In the genomic region with DNA sequence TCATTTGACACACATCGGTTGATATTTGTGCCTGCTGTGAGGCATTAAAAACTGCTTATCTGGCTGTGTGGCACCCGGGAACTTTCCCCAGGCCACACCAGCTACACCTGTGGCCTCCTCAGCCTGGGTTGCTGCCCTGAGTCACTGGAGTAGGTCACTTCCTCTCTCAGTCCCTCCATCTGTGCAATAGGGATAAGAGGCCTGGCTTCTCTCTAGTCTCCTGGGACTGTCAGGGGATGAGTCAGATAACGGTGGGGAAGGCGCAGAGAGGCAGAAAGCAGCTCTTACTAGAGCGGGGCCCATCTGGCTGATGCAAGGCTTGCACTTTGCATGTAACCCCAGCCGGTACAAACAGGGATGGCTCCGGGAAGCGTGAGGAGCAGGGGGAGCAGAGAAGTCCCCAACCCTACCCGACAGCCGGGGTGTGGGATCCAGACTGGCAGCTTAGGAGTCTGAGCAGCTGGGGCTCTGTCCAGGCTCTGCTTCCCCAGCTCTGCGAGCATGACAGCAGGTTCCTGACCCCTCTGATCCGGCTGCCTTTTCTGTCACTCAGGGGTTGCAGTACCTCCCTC, we compare ENCODE assay signal across 8 cellular contexts. TPM values are rescaled to one million over a fixed set of nuclear protein-coding genes. Genes with fewer than 3 reads are reported as not detected.
DNase-seq lines count a peak whose midpoint lies in the region; ATAC-seq and TF ChIP-seq lines count a peak whose summit lies in the region.

No MANE protein-coding gene starts in this region.

- H3K27ac Mint-ChIP-seq in WTC11, result peak overlapping the region; percentile 96
- peak overlapping the region; percentile 96 for H3K27ac Mint-ChIP-seq in stimulated activated memory B cell treated with anti-CD40 and anti-IgM and Interleukin-4, amounts not matched to agents 10 μg/mL and 1 μg/mL and 100 μg/mL, for 72 hours

- H3K4me3 Mint-ChIP-seq in WTC11, result peak overlapping the region; percentile 27; the same call in 1 of the 2 replicates
- peak overlapping the region; percentile 70 for H3K4me3 Mint-ChIP-seq in stimulated activated memory B cell treated with anti-CD40 and anti-IgM and Interleukin-4, amounts not matched to agents 10 μg/mL and 1 μg/mL and 100 μg/mL, for 72 hours

- ATAC-seq in GM19023 (IDR thresholded peaks at IDR 0.05; ENCODE audit: unreplicated experiment), result peak; percentile 61
- peak; percentile 52 for ATAC-seq in HG03097 (IDR thresholded peaks at IDR 0.05; ENCODE audit: low FRiP score, unreplicated experiment)
- ATAC-seq in WTC11, result peak; percentile 48
- peak; percentile 46 to 51 for ATAC-seq in lower lobe of right lung
- ATAC-seq in stimulated activated memory B cell treated with anti-CD40 and anti-IgM and Interleukin-4, amounts not matched to agents 10 μg/mL and 1 μg/mL and 100 μg/mL, for 72 hours, result peak; percentile 89

- CTCF ChIA-PET in WTC11 (lab: Charles Lee), result interaction anchor here (0.6 to 4.1 kb wide), 12 partner anchors 9 to 272 kb away, joined by 3 to 21 read pairs (median 6); a partner anchor contains a TSS

- POLR2A ChIA-PET in WTC11 (lab: Charles Lee), result interaction anchor here (0.5 to 6.0 kb wide), 17 partner anchors 9 to 925 kb away, joined by 3 to 161 read pairs (median 6); a partner anchor contains a TSS

- peaks cover 51% of the 10 kb centered on the region for H3K4me1 Mint-ChIP-seq in WTC11
- peaks cover 84% of the 10 kb centered on the region for H3K4me1 Mint-ChIP-seq in stimulated activated memory B cell treated with anti-CD40 and anti-IgM and Interleukin-4, amounts not matched to agents 10 μg/mL and 1 μg/mL and 100 μg/mL, for 72 hours

- H3K9me3 ChIP-seq in BE2C (no peaks in the 10 kb centered on the region), lower lobe of right lung (no peaks in the 10 kb centered on the region)

- DNase-seq in BE2C (peak; percentile 94), NCI-H2227 treated with DMSO at 0.1 percent for 48 hours (lab: John Stamatoyannopoulos, UW) (peak; percentile 19), WTC11 (ENCODE audit: low spot score) (peak; percentile 89), coronary artery (ENCODE audit: low spot score) (peak; percentile 91), lower lobe of right lung (peak; percentile 74)

- H3K4me3 ChIP-seq in BE2C (ENCODE audit: low read depth, low read length) (peak overlapping the region; percentile 44), coronary artery (peak overlapping the region; percentile 7), lower lobe of right lung (peak overlapping the region; percentile 52)

- peak overlapping the region; percentile 66 to 95 for H3K27ac ChIP-seq in coronary artery
- peak overlapping the region; percentile 89 for H3K27ac ChIP-seq in lower lobe of right lung

- no peaks in the 10 kb centered on the region for H3K9me3 Mint-ChIP-seq in WTC11
- H3K9me3 Mint-ChIP-seq in stimulated activated memory B cell treated with anti-CD40 and anti-IgM and Interleukin-4, amounts not matched to agents 10 μg/mL and 1 μg/mL and 100 μg/mL, for 72 hours, result no peaks in the 10 kb centered on the region

- no peak for TF ChIP-seq CTCF in BE2C (IDR thresholded peaks at IDR 0.05; ENCODE audit: low read depth, low read length)
- no peak for TF ChIP-seq CTCF in WTC11 (IDR thresholded peaks at IDR 0.05)
- no peak for TF ChIP-seq CTCF in coronary artery (IDR thresholded peaks at IDR 0.05)
- no peak for TF ChIP-seq CTCF in lower lobe of right lung (IDR thresholded peaks at IDR 0.05)

- intact Hi-C loops in lower lobe of right lung (cut with DNase I), result no loop called here

- H3K27me3 ChIP-seq in BE2C, result no peaks in the 10 kb centered on the region
- H3K27me3 ChIP-seq in lower lobe of right lung (ENCODE audit: low read depth), result no peaks in the 10 kb centered on the region

- H3K36me3 ChIP-seq in BE2C, result no peaks in the 10 kb centered on the region
- H3K36me3 ChIP-seq in lower lobe of right lung, result no peaks in the 10 kb centered on the region

- no peaks in the 10 kb centered on the region for H3K27me3 Mint-ChIP-seq in WTC11 (ENCODE audit: low read depth)
- no peaks in the 10 kb centered on the region for H3K27me3 Mint-ChIP-seq in stimulated activated memory B cell treated with anti-CD40 and anti-IgM and Interleukin-4, amounts not matched to agents 10 μg/mL and 1 μg/mL and 100 μg/mL, for 72 hours

- no peaks in the 10 kb centered on the region for H3K36me3 Mint-ChIP-seq in WTC11
- no peaks in the 10 kb centered on the region for H3K36me3 Mint-ChIP-seq in stimulated activated memory B cell treated with anti-CD40 and anti-IgM and Interleukin-4, amounts not matched to agents 10 μg/mL and 1 μg/mL and 100 μg/mL, for 72 hours

- H3K4me1 ChIP-seq in BE2C, result peaks cover 40% of the 10 kb centered on the region
- peaks cover 98% of the 10 kb centered on the region for H3K4me1 ChIP-seq in lower lobe of right lung

TF ChIP-seq in WTC11, 78 proteins besides CTCF, POLR2A, EP300 and RAD21 (continues in another document):
- TF ChIP-seq, protein P1, sequence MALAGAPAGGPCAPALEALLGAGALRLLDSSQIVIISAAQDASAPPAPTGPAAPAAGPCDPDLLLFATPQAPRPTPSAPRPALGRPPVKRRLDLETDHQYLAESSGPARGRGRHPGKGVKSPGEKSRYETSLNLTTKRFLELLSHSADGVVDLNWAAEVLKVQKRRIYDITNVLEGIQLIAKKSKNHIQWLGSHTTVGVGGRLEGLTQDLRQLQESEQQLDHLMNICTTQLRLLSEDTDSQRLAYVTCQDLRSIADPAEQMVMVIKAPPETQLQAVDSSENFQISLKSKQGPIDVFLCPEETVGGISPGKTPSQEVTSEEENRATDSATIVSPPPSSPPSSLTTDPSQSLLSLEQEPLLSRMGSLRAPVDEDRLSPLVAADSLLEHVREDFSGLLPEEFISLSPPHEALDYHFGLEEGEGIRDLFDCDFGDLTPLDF (CRISPR knock-in tag; IDR thresholded peaks at IDR 0.05), result no peak
- TF ChIP-seq, protein P2, sequence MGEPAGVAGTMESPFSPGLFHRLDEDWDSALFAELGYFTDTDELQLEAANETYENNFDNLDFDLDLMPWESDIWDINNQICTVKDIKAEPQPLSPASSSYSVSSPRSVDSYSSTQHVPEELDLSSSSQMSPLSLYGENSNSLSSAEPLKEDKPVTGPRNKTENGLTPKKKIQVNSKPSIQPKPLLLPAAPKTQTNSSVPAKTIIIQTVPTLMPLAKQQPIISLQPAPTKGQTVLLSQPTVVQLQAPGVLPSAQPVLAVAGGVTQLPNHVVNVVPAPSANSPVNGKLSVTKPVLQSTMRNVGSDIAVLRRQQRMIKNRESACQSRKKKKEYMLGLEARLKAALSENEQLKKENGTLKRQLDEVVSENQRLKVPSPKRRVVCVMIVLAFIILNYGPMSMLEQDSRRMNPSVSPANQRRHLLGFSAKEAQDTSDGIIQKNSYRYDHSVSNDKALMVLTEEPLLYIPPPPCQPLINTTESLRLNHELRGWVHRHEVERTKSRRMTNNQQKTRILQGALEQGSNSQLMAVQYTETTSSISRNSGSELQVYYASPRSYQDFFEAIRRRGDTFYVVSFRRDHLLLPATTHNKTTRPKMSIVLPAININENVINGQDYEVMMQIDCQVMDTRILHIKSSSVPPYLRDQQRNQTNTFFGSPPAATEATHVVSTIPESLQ (CRISPR knock-in tag; IDR thresholded peaks at IDR 0.05), result no peak
- TF ChIP-seq, protein P3, sequence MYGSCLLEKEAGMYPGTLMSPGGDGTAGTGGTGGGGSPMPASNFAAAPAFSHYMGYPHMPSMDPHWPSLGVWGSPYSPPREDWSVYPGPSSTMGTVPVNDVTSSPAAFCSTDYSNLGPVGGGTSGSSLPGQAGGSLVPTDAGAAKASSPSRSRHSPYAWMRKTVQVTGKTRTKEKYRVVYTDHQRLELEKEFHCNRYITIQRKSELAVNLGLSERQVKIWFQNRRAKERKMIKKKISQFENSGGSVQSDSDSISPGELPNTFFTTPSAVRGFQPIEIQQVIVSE (CRISPR knock-in tag; IDR thresholded peaks at IDR 0.05; ENCODE audit: borderline replicate concordance), result no peak
- TF ChIP-seq ZNF121 (CRISPR knock-in tag; IDR thresholded peaks at IDR 0.05) (no peak), NFYB (CRISPR knock-in tag; conservative IDR thresholded peaks at IDR 0.05; ENCODE audit: low read depth) (no peak), IRF2 (CRISPR knock-in tag; IDR thresholded peaks at IDR 0.05; ENCODE audit: borderline replicate concordance, low read depth) (no peak), MYBL2 (CRISPR knock-in tag; IDR thresholded peaks at IDR 0.05) (no peak)
- TF ChIP-seq, protein P4, sequence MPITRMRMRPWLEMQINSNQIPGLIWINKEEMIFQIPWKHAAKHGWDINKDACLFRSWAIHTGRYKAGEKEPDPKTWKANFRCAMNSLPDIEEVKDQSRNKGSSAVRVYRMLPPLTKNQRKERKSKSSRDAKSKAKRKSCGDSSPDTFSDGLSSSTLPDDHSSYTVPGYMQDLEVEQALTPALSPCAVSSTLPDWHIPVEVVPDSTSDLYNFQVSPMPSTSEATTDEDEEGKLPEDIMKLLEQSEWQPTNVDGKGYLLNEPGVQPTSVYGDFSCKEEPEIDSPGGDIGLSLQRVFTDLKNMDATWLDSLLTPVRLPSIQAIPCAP (CRISPR knock-in tag; IDR thresholded peaks at IDR 0.05), result no peak
- TF ChIP-seq, protein P5, sequence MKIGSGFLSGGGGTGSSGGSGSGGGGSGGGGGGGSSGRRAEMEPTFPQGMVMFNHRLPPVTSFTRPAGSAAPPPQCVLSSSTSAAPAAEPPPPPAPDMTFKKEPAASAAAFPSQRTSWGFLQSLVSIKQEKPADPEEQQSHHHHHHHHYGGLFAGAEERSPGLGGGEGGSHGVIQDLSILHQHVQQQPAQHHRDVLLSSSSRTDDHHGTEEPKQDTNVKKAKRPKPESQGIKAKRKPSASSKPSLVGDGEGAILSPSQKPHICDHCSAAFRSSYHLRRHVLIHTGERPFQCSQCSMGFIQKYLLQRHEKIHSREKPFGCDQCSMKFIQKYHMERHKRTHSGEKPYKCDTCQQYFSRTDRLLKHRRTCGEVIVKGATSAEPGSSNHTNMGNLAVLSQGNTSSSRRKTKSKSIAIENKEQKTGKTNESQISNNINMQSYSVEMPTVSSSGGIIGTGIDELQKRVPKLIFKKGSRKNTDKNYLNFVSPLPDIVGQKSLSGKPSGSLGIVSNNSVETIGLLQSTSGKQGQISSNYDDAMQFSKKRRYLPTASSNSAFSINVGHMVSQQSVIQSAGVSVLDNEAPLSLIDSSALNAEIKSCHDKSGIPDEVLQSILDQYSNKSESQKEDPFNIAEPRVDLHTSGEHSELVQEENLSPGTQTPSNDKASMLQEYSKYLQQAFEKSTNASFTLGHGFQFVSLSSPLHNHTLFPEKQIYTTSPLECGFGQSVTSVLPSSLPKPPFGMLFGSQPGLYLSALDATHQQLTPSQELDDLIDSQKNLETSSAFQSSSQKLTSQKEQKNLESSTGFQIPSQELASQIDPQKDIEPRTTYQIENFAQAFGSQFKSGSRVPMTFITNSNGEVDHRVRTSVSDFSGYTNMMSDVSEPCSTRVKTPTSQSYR (CRISPR knock-in tag; IDR thresholded peaks at IDR 0.05), result peak; percentile 76; the same call in 1 of the 2 replicates

RNA-seq across cellular contexts. Expression of a gene that starts 34.0 kb away (rescaled TPM):
- 42.2 TPM for polyA plus RNA-seq in BE2C (2012; ENCODE audit: insufficient read depth, insufficient read length, low read depth)
- total RNA-seq in WTC11 (2021), result 19.3 to 21.6 TPM (median 20.0 TPM) in 3 replicates
- total RNA-seq in lower lobe of right lung, result 44.7 TPM

RNA-seq across cellular contexts. Expression of a gene that starts 47.0 kb away (rescaled TPM):
- 468 TPM for polyA plus RNA-seq in BE2C (2012; ENCODE audit: insufficient read depth, insufficient read length, low read depth)
- total RNA-seq in WTC11 (2021) (118 to 158 TPM (median 153 TPM) in 3 replicates), lower lobe of right lung (161 TPM)

Comparison
In these comparisons a context has a peak if more than half of its experiments do, and no peak if none do; other contexts are left out.
1. Peak in every context shown above with its lines: DNase-seq, ATAC-seq, H3K4me3 ChIP-seq and H3K27ac ChIP-seq.
2. DNase-seq: peak in every context shown above with its lines; median percentile 94 in BE2C; 91 in coronary artery; 89 in WTC11; 74 in lower lobe of right lung; 19 in NCI-H2227 treated with DMSO at 0.1 percent for 48 hours.